21 cellular contexts compared by ENCODE assay signal in the genomic region with DNA sequence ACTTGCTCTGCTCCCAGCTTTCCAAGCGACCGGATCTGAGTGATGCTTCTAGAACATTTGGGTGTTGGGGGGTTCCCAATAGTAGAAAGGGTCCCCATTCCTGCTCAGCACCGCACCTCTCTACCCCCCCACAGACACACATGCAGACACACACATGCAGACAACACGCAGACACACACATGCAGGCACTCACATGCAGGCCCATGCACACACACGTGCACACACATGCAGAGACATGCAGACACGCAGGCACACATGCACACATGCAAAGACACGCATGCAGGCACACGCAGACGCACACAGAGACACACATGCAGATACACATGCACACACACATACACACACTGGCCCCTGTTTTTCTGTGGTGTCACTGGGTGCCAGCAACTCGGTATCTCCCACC. TPM values are rescaled to one million over a fixed set of nuclear protein-coding genes. Genes with fewer than 3 reads are reported as not detected.
DNase-seq lines count a peak whose midpoint lies in the region; ATAC-seq and TF ChIP-seq lines count a peak whose summit lies in the region.
"Had no signal": no experiment of that assay in that cellular context is flagged by ENCODE, and none has a peak within 500 bp of the region (broad histone marks: within the 10 kb centered on the region; RNA-seq: fewer than 3 reads in every experiment).

No MANE protein-coding gene starts in this region.

- no CpG with 5 or more reads among the region's 10 CpGs for WGBS in trophoblast cell (ENCODE audit: extremely low coverage, insufficient coverage, insufficient read length)
- WGBS in thyroid gland, 2 donors, result 52 to 54% methylated on average over 8 to 10 of the region's 10 CpGs

- H3K27ac Mint-ChIP-seq in GM23338 (no peak overlapping the region), WTC11 (no peak overlapping the region)
- H3K27ac Mint-ChIP-seq: CD4-positive, CD25-positive, alpha-beta regulatory T cell had no signal

- DNase-seq in GM23338 (ENCODE audit: low spot score) (no peak), HCT116 (ENCODE audit: low read depth, low spot score) (no peak), WTC11 (ENCODE audit: low spot score) (no peak), trophoblast cell (no peak), DMS79 (lab: John Stamatoyannopoulos, UW) (no peak), thyroid gland (no peak)
- DNase-seq: CD4-positive, CD25-positive, alpha-beta regulatory T cell; DMS79 treated with DMSO at 0.1 percent for 48 hours; Karpas-422; NCI-H1694; NCI-H446 treated with DMSO at 0.1 percent for 48 hours; NCI-H526 treated with DMSO at 0.1 percent for 48 hours; OCI-M1; RPMI8226; SHP77 had no signal

- TF ChIP-seq CTCF in GM23338 (conservative IDR thresholded peaks at IDR 0.05; ENCODE audit: low read depth in 2 of 2), result no peak
- no peak for TF ChIP-seq CTCF in HCT116 (IDR thresholded peaks at IDR 0.05 in 2 of 3, conservative IDR thresholded peaks at IDR 0.05 in 1 of 3; ENCODE audit: borderline replicate concordance in 1 of 3, insufficient read depth in 1 of 3, low read depth in 2 of 3, low read length in 2 of 3)
- TF ChIP-seq CTCF in WTC11 (IDR thresholded peaks at IDR 0.05), result no peak
- TF ChIP-seq CTCF in thyroid gland (IDR thresholded peaks at IDR 0.05), result no peak

- H3K4me3 ChIP-seq in GM23338 (peak overlapping the region; percentile 58; the same call in 1 of the 2 replicates), HCT116 (replicated peaks in 1 of 2; ENCODE audit: low read depth in 1 of 2, low read length in 2 of 2) (no peak overlapping the region), trophoblast cell (ENCODE audit: low read depth, low read length) (peak overlapping the region; percentile 60), thyroid gland (replicated peaks in 1 of 3) (no peak overlapping the region)
- H3K4me3 ChIP-seq: HAP-1, SK-N-MC had no signal

- H3K9ac ChIP-seq in HCT116 (ENCODE audit: low read length) (no peak overlapping the region), trophoblast cell (ENCODE audit: low read length) (no peak overlapping the region)

- H3F3A ChIP-seq in GM23338 (replicated peaks; ENCODE audit: low read depth), result peaks cover 10% of the 10 kb centered on the region

- intact Hi-C loops in HCT116 (cut with micrococcal nuclease), result no loop called here
- intact Hi-C loops in thyroid gland (cut with DNase I), result no loop called here

- no peak overlapping the region for H4K12ac ChIP-seq in trophoblast cell (ENCODE audit: low read depth, low read length)

- BruUV-seq in HCT116 (replicated peaks; lab: Mats Ljungman, UMichigan), result TSS peak; percentile 52

- H3K4me3 Mint-ChIP-seq in GM23338 (peak overlapping the region; percentile 51; the same call in 2 of the 3 replicates), WTC11 (peak overlapping the region; percentile 47)
- H3K4me3 Mint-ChIP-seq: CD4-positive, CD25-positive, alpha-beta regulatory T cell had no signal

- peaks cover 26% of the 10 kb centered on the region for H3K9me3 Mint-ChIP-seq in GM23338
- no peaks in the 10 kb centered on the region for H3K9me3 Mint-ChIP-seq in WTC11

- TF ChIP-seq RAD21 in HCT116 (IDR thresholded peaks at IDR 0.05; ENCODE audit: low read depth), result no peak

- peaks cover 14% of the 10 kb centered on the region for H3K4me1 ChIP-seq in GM23338 (ENCODE audit: insufficient read depth)
- H3K4me1 ChIP-seq in HCT116 (ENCODE audit: control insufficient read depth in 1 of 2, insufficient read depth in 2 of 2, low read length in 2 of 2), result peaks cover 16 to 30% of the 10 kb centered on the region in 2 experiments
- H3K4me1 ChIP-seq in trophoblast cell (ENCODE audit: control insufficient read depth in 1 of 2, insufficient read depth in 2 of 2, low read length in 2 of 2), result no peaks in the 10 kb centered on the region
- H3K4me1 ChIP-seq in thyroid gland, result peaks cover 0 to 4% of the 10 kb centered on the region in 2 donors
- H3K4me1 ChIP-seq: HAP-1 had no signal

- H3K4ac ChIP-seq in trophoblast cell (ENCODE audit: low read depth, low read length), result no peak overlapping the region

- no peak overlapping the region for H3K18ac ChIP-seq in trophoblast cell (ENCODE audit: low read length)

- ATAC-seq in GM23338 (no peak), HCT116 (no peak), WTC11 (no peak), GM18868 (IDR thresholded peaks at IDR 0.05; ENCODE audit: unreplicated experiment) (no peak)

- no peaks in the 10 kb centered on the region for H3K9me2 ChIP-seq in GM23338 (ENCODE audit: insufficient read depth)
- no peaks in the 10 kb centered on the region for H3K9me2 ChIP-seq in HCT116 (ENCODE audit: insufficient read depth)

- no peak overlapping the region for H2AK5ac ChIP-seq in trophoblast cell (ENCODE audit: low read length)

- H4K91ac ChIP-seq in trophoblast cell (ENCODE audit: low read depth, low read length), result no peak overlapping the region

- no peaks in the 10 kb centered on the region for H3K79me1 ChIP-seq in trophoblast cell (ENCODE audit: low read length)

- H3K36me3 ChIP-seq in GM23338 (ENCODE audit: insufficient read depth), result no peaks in the 10 kb centered on the region
- H3K36me3 ChIP-seq in HCT116 (ENCODE audit: control insufficient read depth in 1 of 2, insufficient read depth in 2 of 2, low read length in 2 of 2), result no peaks in the 10 kb centered on the region
- no peaks in the 10 kb centered on the region for H3K36me3 ChIP-seq in trophoblast cell (ENCODE audit: control insufficient read depth in 1 of 2, insufficient read depth in 2 of 2, low read length in 2 of 2)
- H3K36me3 ChIP-seq in thyroid gland, result no peaks in the 10 kb centered on the region
- H3K36me3 ChIP-seq: HAP-1 had no signal

- no peak overlapping the region for H2AFZ ChIP-seq in GM23338
- no peak overlapping the region for H2AFZ ChIP-seq in HCT116 (ENCODE audit: low read depth, low read length, poor library complexity, severe bottlenecking)
- H2AFZ ChIP-seq in trophoblast cell (ENCODE audit: insufficient read depth, low read length, poor library complexity), result no peak overlapping the region

- H3K79me2 ChIP-seq in GM23338 (replicated peaks; ENCODE audit: insufficient read depth) (no peaks in the 10 kb centered on the region), HCT116 (ENCODE audit: insufficient read depth, low read length) (no peaks in the 10 kb centered on the region), trophoblast cell (ENCODE audit: control insufficient read depth, insufficient read depth, low read length, poor library complexity) (no peaks in the 10 kb centered on the region)

- RAD21 ChIA-PET in HCT116 (lab: Charles Lee; ENCODE audit: low non-redundant PET in 1 of 2, low total read pairs in 2 of 2, uncharacterized antibody in 2 of 2, unreplicated experiment in 2 of 2), result no interaction called here

- no peak overlapping the region for H2BK5ac ChIP-seq in trophoblast cell (ENCODE audit: low read depth, low read length, poor library complexity)

- H4K20me1 ChIP-seq in GM23338 (replicated peaks; ENCODE audit: insufficient read depth) (no peaks in the 10 kb centered on the region; the same call in 1 of the 2 replicates), HCT116 (ENCODE audit: insufficient read depth) (no peaks in the 10 kb centered on the region)

- H3K9me3 ChIP-seq in HCT116 (ENCODE audit: control insufficient read depth in 1 of 2, insufficient read depth in 1 of 2, low read depth in 1 of 2, low read length in 2 of 2) (peaks cover 0 to 8% of the 10 kb centered on the region in 2 experiments; a peak in 1 of 4 replicates), trophoblast cell (ENCODE audit: insufficient read depth, low read depth, low read length) (peaks cover 22% of the 10 kb centered on the region), thyroid gland (no peaks in the 10 kb centered on the region)

- no peak overlapping the region for H3K14ac ChIP-seq in trophoblast cell (ENCODE audit: low read length)

- H2BK120ac ChIP-seq in trophoblast cell (ENCODE audit: insufficient read depth, low read length, poor library complexity), result no peak overlapping the region

- H3K4me2 ChIP-seq in GM23338 (peak overlapping the region; percentile 85; the same call in 1 of the 2 replicates), HCT116 (ENCODE audit: low read length) (no peak overlapping the region), trophoblast cell (ENCODE audit: low read length) (no peak overlapping the region)

- no peak overlapping the region for H3K27ac ChIP-seq in GM23338 (ENCODE audit: low read depth)
- no peak overlapping the region for H3K27ac ChIP-seq in HCT116 (ENCODE audit: low read depth, low read length)
- H3K27ac ChIP-seq in trophoblast cell (ENCODE audit: low read depth, low read length), result no peak overlapping the region
- no peak overlapping the region for H3K27ac ChIP-seq in thyroid gland
- H3K27ac ChIP-seq: SK-N-MC had no signal

- POLR2A ChIA-PET in HCT116 (lab: Charles Lee), result no interaction called here
- POLR2A ChIA-PET in WTC11 (lab: Charles Lee), result no interaction called here

- H3K23ac ChIP-seq in trophoblast cell (ENCODE audit: low read length), result peak overlapping the region; percentile 98

- no peak overlapping the region for H2BK12ac ChIP-seq in trophoblast cell (ENCODE audit: low read length)

- no peak overlapping the region for H4K8ac ChIP-seq in trophoblast cell (ENCODE audit: low read depth, low read length)

- H3K27me3 Mint-ChIP-seq in GM23338 (ENCODE audit: insufficient read depth, low read depth, poor library complexity) (peaks cover 90% of the 10 kb centered on the region), WTC11 (ENCODE audit: low read depth) (peaks cover 96% of the 10 kb centered on the region)

- H3K27me3 ChIP-seq in GM23338 (ENCODE audit: insufficient read depth) (peaks cover 93% of the 10 kb centered on the region), HCT116 (ENCODE audit: insufficient read depth, low read length) (no peaks in the 10 kb centered on the region), trophoblast cell (ENCODE audit: insufficient read depth, low read length) (peaks cover 62% of the 10 kb centered on the region), thyroid gland (peaks cover 36% of the 10 kb centered on the region)

- CTCF ChIA-PET in HCT116 (lab: Charles Lee), result interaction anchor here (0.7 to 1.1 kb wide), 2 partner anchors 9 to 746 kb away, joined by 5 read pairs; no protein-coding TSS in a partner anchor
- CTCF ChIA-PET in WTC11 (lab: Charles Lee), result interaction anchor here (0.7 to 3.9 kb wide), 3 partner anchors 9 to 1797 kb away, joined by 3 to 26 read pairs (median 19); no protein-coding TSS in a partner anchor

- TF ChIP-seq POLR2A in HCT116 (IDR thresholded peaks at IDR 0.05; ENCODE audit: borderline replicate concordance, extremely low read depth, insufficient read depth, insufficient read length), result no peak
- TF ChIP-seq POLR2A in thyroid gland (IDR thresholded peaks at IDR 0.05), result no peak

- peaks cover 16% of the 10 kb centered on the region for H3K4me1 Mint-ChIP-seq in GM23338
- H3K4me1 Mint-ChIP-seq in WTC11, result peaks cover 16% of the 10 kb centered on the region

- peaks cover 3% of the 10 kb centered on the region; the same call in 1 of the 3 replicates for H3K36me3 Mint-ChIP-seq in GM23338 (ENCODE audit: low read depth)
- H3K36me3 Mint-ChIP-seq in WTC11, result no peaks in the 10 kb centered on the region

RNA-seq across cellular contexts. Expression of gene ONECUT3, which starts 23.8 kb away (rescaled TPM):
- not detected in 2 replicates for total RNA-seq in GM23338 (2014; rRNA removed; shearing (Covaris generic))
- not detected in 2 replicates for polyA plus RNA-seq in GM23338 (2016; fragmentation: Nextera tagmentation; extraction: Ambion mirVana)
- 22.1 TPM for total RNA-seq in HCT116 (2021; ENCODE audit: unreplicated experiment)
- 9.0 and 9.6 TPM in 2 replicates for polyA plus RNA-seq in HCT116 (2012)
- 0.04 TPM in 1 of 3 replicates, not detected in the others for total RNA-seq in WTC11 (2021)
- polyA plus RNA-seq in trophoblast cell (2013), result not detected in 2 replicates
- total RNA-seq in thyroid gland, result not detected
- total RNA-seq: CD4-positive, CD25-positive, alpha-beta regulatory T cell; HT1080; M059J had no signal
- polyA plus RNA-seq: BJ; CD4-positive, CD25-positive, alpha-beta regulatory T cell had no signal

RNA-seq across cellular contexts. Expression of gene ATP8B3, which starts 34.9 kb away (rescaled TPM):
- 2.8 and 6.0 TPM in 2 replicates for total RNA-seq in GM23338 (2014; rRNA removed; shearing (Covaris generic))
- 1.7 and 2.1 TPM in 2 replicates for polyA plus RNA-seq in GM23338 (2016; fragmentation: Nextera tagmentation; extraction: Ambion mirVana)
- total RNA-seq in HCT116 (2021; ENCODE audit: unreplicated experiment) (17.0 TPM), WTC11 (2021) (5.5 to 8.2 TPM (median 8.0 TPM) in 3 replicates), thyroid gland (1 to 10 TPM in 3 of 4 donors, not detected in 1; 1.3 to 2.0 (median 1.6) TPM)
- 15.6 and 16.5 TPM in 2 replicates for polyA plus RNA-seq in HCT116 (2012)
- 0.94 and 0.97 TPM in 2 replicates for polyA plus RNA-seq in trophoblast cell (2013)

Comparison
In these comparisons a context has a peak if more than half of its experiments do, and no peak if none do; other contexts are left out.
1. H3K4me3 ChIP-seq: peak in GM23338 (single experiment) and trophoblast cell (single experiment); none in HCT116 (0 of 2) and thyroid gland (0 of 3).
2. RNA of gene ONECUT3, which starts 23.8 kb away (total RNA-seq): 22.1 TPM in HCT116 (single experiment); 0.04 TPM in WTC11, not detected in GM23338 and not detected in thyroid gland; every median in the first group is over 10 times any median in the second.